ENCODE assay signal across 8 cellular contexts in genomic region chr1:25797939-25798338, GRCh38. TPM values are rescaled to one million over a fixed set of nuclear protein-coding genes. Genes with fewer than 3 reads are reported as not detected.
DNase-seq lines count a peak whose midpoint lies in the region; ATAC-seq and TF ChIP-seq lines count a peak whose summit lies in the region.

No MANE protein-coding gene starts in this region.

- H3K27me3 ChIP-seq in osteoblast (ENCODE audit: insufficient read depth, low read length) = no peaks in the 10 kb centered on the region

- H3K9me3 ChIP-seq in osteoblast (ENCODE audit: low read depth, low read length) = no peaks in the 10 kb centered on the region

- peaks cover 31% of the 10 kb centered on the region for H3K4me1 ChIP-seq in osteoblast (ENCODE audit: insufficient read depth, low read length)

- H3K9me3 Mint-ChIP-seq in chondrocyte (ENCODE audit: low read depth) (no peaks in the 10 kb centered on the region), immature natural killer cell (no peaks in the 10 kb centered on the region)
- no peaks in the 10 kb centered on the region for H3K9me3 Mint-ChIP-seq in stimulated activated naive B cell treated with anti-CD40 and anti-IgM and Interleukin-4, amounts not matched to agents 10 μg/mL and 1 μg/mL and 100 μg/mL, for 72 hours

- H3K4me3 Mint-ChIP-seq in chondrocyte (ENCODE audit: unreplicated experiment) (no peak overlapping the region), immature natural killer cell (peak overlapping the region in 2 of 5 donors; percentile 19 to 39)
- no peak overlapping the region for H3K4me3 Mint-ChIP-seq in stimulated activated naive B cell treated with anti-CD40 and anti-IgM and Interleukin-4, amounts not matched to agents 10 μg/mL and 1 μg/mL and 100 μg/mL, for 72 hours

- no peak overlapping the region for H3K4me3 ChIP-seq in osteoblast (ENCODE audit: insufficient read depth, low read length)

- H3K27me3 Mint-ChIP-seq in chondrocyte (ENCODE audit: low read depth) (no peaks in the 10 kb centered on the region), immature natural killer cell (ENCODE audit: low read depth in 3 of 3) (peaks cover 4 to 9% (median 9%) of the 10 kb centered on the region in 3 donors)
- peaks cover 0 to 4% of the 10 kb centered on the region in 2 donors for H3K27me3 Mint-ChIP-seq in stimulated activated naive B cell treated with anti-CD40 and anti-IgM and Interleukin-4, amounts not matched to agents 10 μg/mL and 1 μg/mL and 100 μg/mL, for 72 hours

- H3K4me1 Mint-ChIP-seq in chondrocyte (ENCODE audit: low read depth) (peaks cover 49% of the 10 kb centered on the region), immature natural killer cell (peaks cover 26 to 31% of the 10 kb centered on the region in 2 donors)
- H3K4me1 Mint-ChIP-seq in stimulated activated naive B cell treated with anti-CD40 and anti-IgM and Interleukin-4, amounts not matched to agents 10 μg/mL and 1 μg/mL and 100 μg/mL, for 72 hours = peaks cover 27 to 34% of the 10 kb centered on the region in 2 donors

- H4K20me1 ChIP-seq in osteoblast (ENCODE audit: insufficient read depth, low read length) = peaks cover 3% of the 10 kb centered on the region

- peaks cover 26% of the 10 kb centered on the region for H3K79me2 ChIP-seq in osteoblast (ENCODE audit: insufficient read depth, low read length)

- no peak overlapping the region for H3K4me2 ChIP-seq in osteoblast (ENCODE audit: insufficient read depth, low read length)

- H3K27ac Mint-ChIP-seq in chondrocyte (ENCODE audit: unreplicated experiment) (no peak overlapping the region), immature natural killer cell (no peak overlapping the region)
- no peak overlapping the region for H3K27ac Mint-ChIP-seq in stimulated activated naive B cell treated with anti-CD40 and anti-IgM and Interleukin-4, amounts not matched to agents 10 μg/mL and 1 μg/mL and 100 μg/mL, for 72 hours

- H3K36me3 ChIP-seq in osteoblast (ENCODE audit: insufficient read depth, low read length) = peaks cover 3% of the 10 kb centered on the region

- no peak overlapping the region for H3K27ac ChIP-seq in osteoblast (ENCODE audit: low read depth, low read length)

- H3K36me3 Mint-ChIP-seq in chondrocyte (ENCODE audit: low read depth) (no peaks in the 10 kb centered on the region), immature natural killer cell (no peaks in the 10 kb centered on the region)
- H3K36me3 Mint-ChIP-seq in stimulated activated naive B cell treated with anti-CD40 and anti-IgM and Interleukin-4, amounts not matched to agents 10 μg/mL and 1 μg/mL and 100 μg/mL, for 72 hours = peaks cover 1 to 4% of the 10 kb centered on the region in 2 donors

- no peak for ATAC-seq in stimulated activated naive B cell treated with anti-CD40 and anti-IgM and Interleukin-4, amounts not matched to agents 10 μg/mL and 1 μg/mL and 100 μg/mL, for 72 hours (replicated peaks)
- no peak for ATAC-seq in GM18907 (IDR thresholded peaks at IDR 0.05; ENCODE audit: unreplicated experiment)

- DNase-seq in GM03348 (ENCODE audit: low spot score) (peak; percentile 68), NCI-H1694 (lab: John Stamatoyannopoulos, UW) (peak; percentile 50), chondrocyte (ENCODE audit: low spot score) (no peak), osteoblast (ENCODE audit: insufficient read length, low spot score, missing footprints) (peak; percentile 95), immature natural killer cell (no peak), A172 (ENCODE audit: low spot score) (no peak)
- no peak for DNase-seq in stimulated activated naive B cell treated with anti-CD40 and anti-IgM and Interleukin-4, amounts not matched to agents 10 μg/mL and 1 μg/mL and 100 μg/mL, for 72 hours

- H2AFZ ChIP-seq in osteoblast (ENCODE audit: low read length) = no peak overlapping the region

- peak; percentile 72 for TF ChIP-seq CTCF in chondrocyte (IDR thresholded peaks at IDR 0.05)
- TF ChIP-seq CTCF in osteoblast (IDR thresholded peaks at IDR 0.05; ENCODE audit: extremely low read depth, low read depth, low read length) = peak; percentile 62

RNA-seq across cellular contexts. Expression of gene SELENON, which starts 2.1 kb away (rescaled TPM):
- 77.0 to 99.5 TPM (median 95.7 TPM) in 3 replicates for total RNA-seq in chondrocyte
- 33.7 and 45.1 TPM in 2 replicates for total RNA-seq in osteoblast
- polyA plus RNA-seq in immature natural killer cell = 1 to 10 TPM in 1 of 3 donors, under 1 TPM in 2; 0.79 to 1.6 (median 0.90) TPM
- 21.7 and 28.4 TPM in 2 replicates for total RNA-seq in A172 (2014; rRNA removed; shearing (Covaris generic))

RNA-seq across cellular contexts. Expression of gene MTFR1L, which starts 21.8 kb away (rescaled TPM):
- 51.2 to 67.1 TPM (median 51.2 TPM) in 3 replicates for total RNA-seq in chondrocyte
- total RNA-seq in osteoblast = 46.6 and 47.4 TPM in 2 replicates
- polyA plus RNA-seq in immature natural killer cell = 10 to 100 TPM; 36.0 to 66.5 (median 43.5) TPM
- 20.8 and 26.5 TPM in 2 replicates for total RNA-seq in A172 (2014; rRNA removed; shearing (Covaris generic))

Comparison
In these comparisons a context has a peak if more than half of its experiments do, and no peak if none do; other contexts are left out.
1. DNase-seq: peak in GM03348 (single experiment), NCI-H1694 (single experiment) and osteoblast (single experiment); none in chondrocyte (single experiment), immature natural killer cell (0 of 3), A172 (single experiment) and stimulated activated naive B cell treated with anti-CD40 and anti-IgM and Interleukin-4, amounts not matched to agents 10 μg/mL and 1 μg/mL and 100 μg/mL, for 72 hours (single experiment).